21 cellular contexts compared by ENCODE assay signal in the genomic region with DNA sequence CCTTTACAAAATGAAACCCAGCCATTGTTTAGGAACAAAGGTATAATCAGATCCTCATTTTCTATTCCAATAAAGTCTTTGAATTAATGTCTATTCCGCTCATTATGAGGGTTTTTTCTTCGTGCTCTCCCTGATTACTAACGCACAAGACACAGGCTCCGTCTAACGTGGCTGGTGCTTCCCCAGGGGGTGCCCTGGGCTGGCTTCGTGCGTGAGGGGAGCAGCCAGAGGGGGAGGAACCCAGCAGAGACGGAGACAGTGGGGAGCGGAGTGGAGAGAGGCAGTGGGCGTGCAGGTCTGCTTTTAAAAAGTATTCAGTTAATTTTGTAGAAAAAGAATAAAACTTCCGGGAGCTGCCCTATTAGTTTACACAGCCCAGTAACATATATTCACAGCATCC.
A peak's percentile ranks its signal among the peaks of the same experiment; 100 is the strongest.
DNase-seq lines count a peak whose midpoint lies in the region; ATAC-seq, FAIRE-seq and TF ChIP-seq lines count a peak whose summit lies in the region.
"Had no signal": no experiment of that assay in that cellular context is flagged by ENCODE, and none has a peak within 500 bp of the region (broad histone marks: within the 10 kb centered on the region; RNA-seq: fewer than 3 reads in every experiment).

No MANE protein-coding gene starts in this region.

- peak; percentile 1 for DNase-seq in activated gamma-delta T cell treated with Interleukin-2 at 50 U/mL for 16 hours
- DNase-seq in activated gamma-delta T cell (lab: John Stamatoyannopoulos, UW): no peak
- DNase-seq in kidney: peak; percentile 13
- DNase-seq in spleen: peak; percentile 39
- DNase-seq in GDM1 (lab: John Stamatoyannopoulos, UW): no peak
- DNase-seq: Calu3; CD4-positive, alpha-beta memory T cell; EL; GOT3; MV-4-11; NCI-H1417 treated with DMSO at 0.1 percent for 48 hours; NCI-H2029; NCI-H774 had no signal

- H3K4me3 ChIP-seq in HEK293 (ENCODE audit: low read depth, low read length) (no peak overlapping the region), kidney (ENCODE audit: low read length in 2 of 2) (no peak overlapping the region), spleen (no peak overlapping the region)
- H3K4me3 ChIP-seq: A549 had no signal

- CTCF ChIA-PET in HEK293 (lab: Yijun Ruan, JAX): no interaction called here

- H3K9ac ChIP-seq in kidney (ENCODE audit: low read length in 2 of 2): no peak overlapping the region
- H3K9ac ChIP-seq: KMS-11 had no signal

- intact Hi-C loops in kidney (cut with DNase I) (no loop called here), spleen (cut with DNase I; ENCODE audit: low total_unique reads) (no loop called here)

- WGBS in spleen, 5 donors: 69 to 85% (median 77%) methylated on average over 11 of the region's 11 CpGs

- no peak for FAIRE-seq in kidney (lab: Jason Lieb, UNC)
- FAIRE-seq: A549, GM12891, RCC 7860 had no signal

- H3K4me1 ChIP-seq in HEK293 (ENCODE audit: control insufficient read depth, insufficient read depth, low read length) (no peaks in the 10 kb centered on the region), kidney (ENCODE audit: control insufficient read depth in 1 of 2, insufficient read depth in 1 of 2, low read depth in 1 of 2, low read length in 2 of 2) (no peaks in the 10 kb centered on the region), spleen (no peaks in the 10 kb centered on the region)
- H3K4me1 ChIP-seq: A549 had no signal

- POLR2A ChIA-PET in HEK293 (lab: Yijun Ruan, JAX): no interaction called here

- no peaks in the 10 kb centered on the region for H3K9me3 ChIP-seq in HEK293 (ENCODE audit: control insufficient read depth, insufficient read depth, low read depth, low read length)
- H3K9me3 ChIP-seq in kidney (ENCODE audit: control insufficient read depth in 1 of 2, low read length in 2 of 2): peaks cover 3 to 5% of the 10 kb centered on the region in 2 donors
- H3K9me3 ChIP-seq in spleen: peaks cover 0 to 30% (median 24%) of the 10 kb centered on the region in 8 donors

- H3K36me3 ChIP-seq in HEK293 (ENCODE audit: control insufficient read depth in 2 of 2, insufficient read depth in 1 of 2, low read length in 2 of 2): no peaks in the 10 kb centered on the region
- H3K36me3 ChIP-seq in kidney (ENCODE audit: control insufficient read depth in 1 of 2, insufficient read depth in 2 of 2, low read length in 2 of 2): no peaks in the 10 kb centered on the region
- H3K36me3 ChIP-seq in spleen: no peaks in the 10 kb centered on the region

- no peak overlapping the region for H3K27ac ChIP-seq in HEK293 (ENCODE audit: extremely low read depth, low read depth, low read length)
- no peak overlapping the region for H3K27ac ChIP-seq in kidney (ENCODE audit: low read depth in 2 of 2, low read length in 2 of 2)
- no peak overlapping the region for H3K27ac ChIP-seq in spleen
- H3K27ac ChIP-seq: A549, KMS-11 had no signal

- TF ChIP-seq POLR2A in spleen (IDR thresholded peaks at IDR 0.05): no peak

- H3K27me3 ChIP-seq in spleen (replicated peaks in 1 of 7): no peaks in the 10 kb centered on the region

- TF ChIP-seq CTCF in HEK293 (tag by site-specific recombination; IDR thresholded peaks at IDR 0.05): no peak
- no peak for TF ChIP-seq CTCF in kidney (IDR thresholded peaks at IDR 0.05; ENCODE audit: borderline replicate concordance, extremely low read depth, insufficient read depth)
- TF ChIP-seq CTCF in spleen (IDR thresholded peaks at IDR 0.05 in 8 of 11, conservative IDR thresholded peaks at IDR 0.05 in 3 of 11): no peak

- ATAC-seq in GM21717 (IDR thresholded peaks at IDR 0.05; ENCODE audit: unreplicated experiment): no peak
- no peak for ATAC-seq in HG02798 (IDR thresholded peaks at IDR 0.05; ENCODE audit: poor library complexity, unreplicated experiment)
- ATAC-seq: Right ventricle myocardium inferior had no signal

TF ChIP-seq in HEK293, 187 proteins besides CTCF, POLR2A, EP300 and RAD21:
- TF ChIP-seq ZNF140 (tag by site-specific recombination; IDR thresholded peaks at IDR 0.05) (0 out of 2 replicates have a peak, but pooled peaks have one; percentile 20), ZNF354C (tag by site-specific recombination; IDR thresholded peaks at IDR 0.05; ENCODE audit: borderline replicate concordance, low read depth) (no peak), ZNF510 (tag by site-specific recombination; IDR thresholded peaks at IDR 0.05; ENCODE audit: insufficient replicate concordance) (no peak)
- TF ChIP-seq, protein P1, sequence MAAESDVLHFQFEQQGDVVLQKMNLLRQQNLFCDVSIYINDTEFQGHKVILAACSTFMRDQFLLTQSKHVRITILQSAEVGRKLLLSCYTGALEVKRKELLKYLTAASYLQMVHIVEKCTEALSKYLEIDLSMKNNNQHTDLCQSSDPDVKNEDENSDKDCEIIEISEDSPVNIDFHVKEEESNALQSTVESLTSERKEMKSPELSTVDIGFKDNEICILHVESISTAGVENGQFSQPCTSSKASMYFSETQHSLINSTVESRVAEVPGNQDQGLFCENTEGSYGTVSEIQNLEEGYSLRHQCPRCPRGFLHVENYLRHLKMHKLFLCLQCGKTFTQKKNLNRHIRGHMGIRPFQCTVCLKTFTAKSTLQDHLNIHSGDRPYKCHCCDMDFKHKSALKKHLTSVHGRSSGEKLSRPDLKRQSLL (tag by site-specific recombination; IDR thresholded peaks at IDR 0.05): no peak

Comparison
In these comparisons a context has a peak if more than half of its experiments do, and no peak if none do; other contexts are left out.
1. DNase-seq: peak in activated gamma-delta T cell treated with Interleukin-2 at 50 U/mL for 16 hours (single experiment), kidney (single experiment) and spleen (single experiment); none in activated gamma-delta T cell (single experiment) and GDM1 (single experiment).